ENCODE assay signal across 25 cellular contexts in genomic region chr3:37885831-37886230, GRCh38.
"Had no signal": no experiment of that assay in that cellular context is flagged by ENCODE, and none has a peak within 500 bp of the region (broad histone marks: within the 10 kb centered on the region; RNA-seq: fewer than 3 reads in every experiment).

No MANE protein-coding gene starts in this region.

- H3K27me3 Mint-ChIP-seq: activated CD4-positive, alpha-beta memory T cell treated with anti-CD3 and anti-CD28 coated beads for 36 hours; activated T-cell treated with anti-CD3 and anti-CD28 coated beads, Interleukin-2, amount 50 U/mL, for 24 hours had no signal

- H3K27ac ChIP-seq: foreskin keratinocyte, pancreas, psoas muscle, suprapubic skin, transverse colon had no signal

- H3K9me3 ChIP-seq: pancreas, psoas muscle, suprapubic skin, transverse colon had no signal

- H3K4me1 Mint-ChIP-seq: activated CD4-positive, alpha-beta T cell treated with anti-CD3 and anti-CD28 coated beads, Interleukin-2, amount 10 ng/mL, durations not matched to agents 24 days and 14 days; naive thymus-derived CD4-positive, alpha-beta T cell had no signal

- H3K27me3 ChIP-seq: foreskin keratinocyte, pancreas, suprapubic skin, transverse colon had no signal

- H3K36me3 Mint-ChIP-seq: activated CD4-positive, alpha-beta memory T cell treated with anti-CD3 and anti-CD28 coated beads for 36 hours; naive thymus-derived CD4-positive, alpha-beta T cell had no signal

- H3K27ac Mint-ChIP-seq: activated CD4-positive, alpha-beta memory T cell treated with anti-CD3 and anti-CD28 coated beads for 36 hours; activated CD4-positive, alpha-beta T cell treated with anti-CD3 and anti-CD28 coated beads, Interleukin-2, amount 10 ng/mL, durations not matched to agents 24 days and 14 days; activated T-cell treated with anti-CD3 and anti-CD28 coated beads, Interleukin-2, amount 50 U/mL, for 24 hours; endodermal cell had no signal

- DNase-seq: activated CD4-positive, alpha-beta memory T cell treated with anti-CD3 and anti-CD28 coated beads for 36 hours; activated CD4-positive, alpha-beta T cell treated with anti-CD3 and anti-CD28 coated beads, Interleukin-2, amount 10 ng/mL, durations not matched to agents 24 days and 14 days; activated CD4-positive, CD25-positive, alpha-beta regulatory T cell treated with anti-CD3 and anti-CD28 coated beads, Interleukin-2, amount 50 U/mL, for 72 hours; activated CD8-positive, alpha-beta memory T cell treated with anti-CD3 and anti-CD28 coated beads, Interleukin-2, amount 50 U/mL, for 4 hours; activated gamma-delta T cell treated with Interleukin-2 at 50 U/mL for 16 hours; activated naive CD4-positive, alpha-beta T cell treated with anti-CD3 and anti-CD28 coated beads, Interleukin-2, amount 50 U/mL, for 16 hours; activated T-cell treated with anti-CD3 and anti-CD28 coated beads, Interleukin-2, amount 50 U/mL, for 24 hours; anterior cingulate cortex; cerebellar nuclear complex; cortex of kidney; endodermal cell; foreskin keratinocyte; left ventricle myocardium superior; midbrain; naive thymus-derived CD4-positive, alpha-beta T cell; pancreas; psoas muscle; stimulated activated CD4-positive, alpha-beta T cell treated with anti-CD3 and anti-CD28 coated beads, Interleukin-15, amount 100 ng/mL, for 24 hours; stimulated activated CD4-positive, alpha-beta T cell treated with anti-CD3 and anti-CD28 coated beads, Interleukin-2, amount 100 ng/mL, for 24 hours; stimulated activated naive CD4-positive, alpha-beta T cell; T-helper 2 cell; transverse colon had no signal

- H3K4me3 Mint-ChIP-seq: activated CD4-positive, alpha-beta memory T cell treated with anti-CD3 and anti-CD28 coated beads for 36 hours; activated CD4-positive, alpha-beta T cell treated with anti-CD3 and anti-CD28 coated beads, Interleukin-2, amount 10 ng/mL, durations not matched to agents 24 days and 14 days; activated T-cell treated with anti-CD3 and anti-CD28 coated beads, Interleukin-2, amount 50 U/mL, for 24 hours; endodermal cell; naive thymus-derived CD4-positive, alpha-beta T cell had no signal

- H3K9me3 Mint-ChIP-seq: activated CD4-positive, alpha-beta memory T cell treated with anti-CD3 and anti-CD28 coated beads for 36 hours; activated CD4-positive, alpha-beta T cell treated with anti-CD3 and anti-CD28 coated beads, Interleukin-2, amount 10 ng/mL, durations not matched to agents 24 days and 14 days; activated T-cell treated with anti-CD3 and anti-CD28 coated beads, Interleukin-2, amount 50 U/mL, for 24 hours; endodermal cell; naive thymus-derived CD4-positive, alpha-beta T cell had no signal

- H3K36me3 ChIP-seq: pancreas, suprapubic skin, transverse colon had no signal

- ATAC-seq: esophagus mucosa; foreskin keratinocyte; left ventricle myocardium superior; naive thymus-derived CD4-positive, alpha-beta T cell; pancreas; psoas muscle had no signal

- H3K4me3 ChIP-seq: pancreas, psoas muscle, smooth muscle cell, suprapubic skin, transverse colon had no signal

- H3K4me1 ChIP-seq: psoas muscle had no signal
